In genomic region chr11:22130462-22131053, GRCh38 we compare ENCODE assay signal across 8 cellular contexts.
DNase-seq lines count a peak whose midpoint lies in the region; ATAC-seq, FAIRE-seq and TF ChIP-seq lines count a peak whose summit lies in the region.

No MANE protein-coding gene starts in this region.

- H3K27ac ChIP-seq in astrocyte (ENCODE audit: low read depth, low read length), result no peak overlapping the region

- no peaks in the 10 kb centered on the region for H3K36me3 Mint-ChIP-seq in astrocyte (ENCODE audit: low read depth, unreplicated experiment)
- no peaks in the 10 kb centered on the region for H3K36me3 Mint-ChIP-seq in activated naive CD4-positive, alpha-beta T cell treated with anti-CD3 and anti-CD28 coated beads, Interleukin-2, amount 10 ng/mL, durations not matched to agents 7 days and 5 days

- H3K4me3 ChIP-seq in astrocyte (ENCODE audit: insufficient read depth, low read depth, low read length), result no peak overlapping the region

- H3K27ac Mint-ChIP-seq in astrocyte (ENCODE audit: unreplicated experiment), result no peak overlapping the region
- H3K27ac Mint-ChIP-seq in activated naive CD4-positive, alpha-beta T cell treated with anti-CD3 and anti-CD28 coated beads, Interleukin-2, amount 10 ng/mL, durations not matched to agents 7 days and 5 days, result no peak overlapping the region

- peaks cover 21% of the 10 kb centered on the region for H3K9me3 Mint-ChIP-seq in astrocyte (ENCODE audit: unreplicated experiment)
- H3K9me3 Mint-ChIP-seq in activated naive CD4-positive, alpha-beta T cell treated with anti-CD3 and anti-CD28 coated beads, Interleukin-2, amount 10 ng/mL, durations not matched to agents 7 days and 5 days, result peaks cover 12% of the 10 kb centered on the region

- no peaks in the 10 kb centered on the region for H3K27me3 Mint-ChIP-seq in astrocyte (ENCODE audit: low read depth, unreplicated experiment)
- no peaks in the 10 kb centered on the region for H3K27me3 Mint-ChIP-seq in activated naive CD4-positive, alpha-beta T cell treated with anti-CD3 and anti-CD28 coated beads, Interleukin-2, amount 10 ng/mL, durations not matched to agents 7 days and 5 days

- H3K79me2 ChIP-seq in astrocyte (ENCODE audit: insufficient read depth, low read length), result no peaks in the 10 kb centered on the region

- no peaks in the 10 kb centered on the region for H3K9me3 ChIP-seq in astrocyte (ENCODE audit: insufficient read depth, low read depth, low read length)

- H4K20me1 ChIP-seq in astrocyte (ENCODE audit: insufficient read depth, low read length), result no peaks in the 10 kb centered on the region

- H3K9ac ChIP-seq in astrocyte (ENCODE audit: low read length), result no peak overlapping the region

- ATAC-seq in GM19395 (IDR thresholded peaks at IDR 0.05; ENCODE audit: unreplicated experiment), result peak; percentile 50
- no peak for ATAC-seq in GM19351 (IDR thresholded peaks at IDR 0.05; ENCODE audit: unreplicated experiment)
- no peak for ATAC-seq in GM19023 (IDR thresholded peaks at IDR 0.05; ENCODE audit: unreplicated experiment)

- H3K27me3 ChIP-seq in astrocyte (ENCODE audit: insufficient read depth, low read length), result no peaks in the 10 kb centered on the region

- FAIRE-seq in astrocyte (lab: Jason Lieb, UNC), result no peak

- no peaks in the 10 kb centered on the region for H3K4me1 Mint-ChIP-seq in astrocyte (ENCODE audit: low read depth, unreplicated experiment)
- H3K4me1 Mint-ChIP-seq in activated naive CD4-positive, alpha-beta T cell treated with anti-CD3 and anti-CD28 coated beads, Interleukin-2, amount 10 ng/mL, durations not matched to agents 7 days and 5 days, result no peaks in the 10 kb centered on the region

- H3K4me3 Mint-ChIP-seq in astrocyte (ENCODE audit: unreplicated experiment), result no peak overlapping the region
- H3K4me3 Mint-ChIP-seq in activated naive CD4-positive, alpha-beta T cell treated with anti-CD3 and anti-CD28 coated beads, Interleukin-2, amount 10 ng/mL, durations not matched to agents 7 days and 5 days, result no peak overlapping the region

- no peak overlapping the region for H2AFZ ChIP-seq in astrocyte (ENCODE audit: low read depth, low read length)

- H3K4me2 ChIP-seq in astrocyte (ENCODE audit: low read length), result no peak overlapping the region

- H3K4me1 ChIP-seq in astrocyte (ENCODE audit: insufficient read depth, low read length), result no peaks in the 10 kb centered on the region

- DNase-seq in NAMALWA (ENCODE audit: low spot score) (peak; percentile 15), astrocyte (ENCODE audit: low read depth) (no peak), pons (ENCODE audit: low spot score) (peak; percentile 17), NCI-H1048 (lab: John Stamatoyannopoulos, UW) (no peak)
- no peak for DNase-seq in activated naive CD4-positive, alpha-beta T cell treated with anti-CD3 and anti-CD28 coated beads, Interleukin-2, amount 10 ng/mL, durations not matched to agents 7 days and 5 days

- H3K36me3 ChIP-seq in astrocyte (ENCODE audit: insufficient read depth, low read length), result no peaks in the 10 kb centered on the region

- CTCF ChIA-PET in activated naive CD4-positive, alpha-beta T cell treated with anti-CD3 and anti-CD28 coated beads, Interleukin-2, amount 10 ng/mL, durations not matched to agents 7 days and 5 days (lab: Charles Lee), result no interaction called here

- peak; percentile 32 for TF ChIP-seq CTCF in astrocyte (IDR thresholded peaks at IDR 0.05; ENCODE audit: insufficient read depth, low read depth, low read length)

Comparison
In these comparisons a context has a peak if more than half of its experiments do, and no peak if none do; other contexts are left out.
1. DNase-seq: peak in NAMALWA (single experiment) and pons (single experiment); none in astrocyte (single experiment), NCI-H1048 (single experiment) and activated naive CD4-positive, alpha-beta T cell treated with anti-CD3 and anti-CD28 coated beads, Interleukin-2, amount 10 ng/mL, durations not matched to agents 7 days and 5 days (single experiment).